Comparison of ENCODE assay signal across 1 cellular context in genomic region chr14:100282083-100282350, GRCh38.
TF ChIP-seq lines count a peak whose summit lies in the region.

No MANE protein-coding gene starts in this region.

TF ChIP-seq in GM12878, 131 proteins besides CTCF, POLR2A, EP300 and RAD21:
- TF ChIP-seq CREB1 (IDR thresholded peaks at IDR 0.05; ENCODE audit: low read depth) (no peak), E4F1 (IDR thresholded peaks at IDR 0.05; ENCODE audit: borderline replicate concordance, partially characterized antibody) (no peak), SMC3 (IDR thresholded peaks at IDR 0.05; ENCODE audit: borderline replicate concordance, low read length) (no peak), PAX8 (IDR thresholded peaks at IDR 0.05) (no peak), JUNB (IDR thresholded peaks at IDR 0.05) (no peak)
TF ChIP-seq in GM12878: peak in this region for 0.
